21 cellular contexts compared by ENCODE assay signal in the genomic region with DNA sequence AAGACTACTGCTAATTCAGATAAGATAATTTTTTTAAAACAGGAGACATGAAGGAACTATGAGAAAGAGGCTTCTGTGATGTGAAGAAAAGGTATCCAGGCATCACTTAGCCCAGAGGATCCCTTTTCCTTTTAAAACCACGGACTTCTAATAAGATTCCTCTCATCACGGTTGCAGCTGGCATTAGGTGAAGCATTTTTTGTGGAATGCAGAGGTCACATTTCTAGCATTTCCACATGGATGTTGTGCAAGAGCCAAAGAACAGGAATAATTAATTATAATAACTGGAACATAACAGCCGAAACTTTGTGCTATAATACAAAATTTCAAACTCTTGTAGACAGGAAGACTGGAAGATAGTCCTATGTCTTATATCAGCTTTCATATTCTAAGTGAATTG. TPM values are rescaled to one million over a fixed set of nuclear protein-coding genes. Genes with fewer than 3 reads are reported as not detected.
DNase-seq lines count a peak whose midpoint lies in the region; ATAC-seq, FAIRE-seq and TF ChIP-seq lines count a peak whose summit lies in the region.
"Had no signal": no experiment of that assay in that cellular context is flagged by ENCODE, and none has a peak within 500 bp of the region (broad histone marks: within the 10 kb centered on the region; RNA-seq: fewer than 3 reads in every experiment).

No MANE protein-coding gene starts in this region.

- intact Hi-C loops in IMR-90 (cut with micrococcal nuclease) = no loop called here
- intact Hi-C loops in activated CD4-positive, alpha-beta memory T cell treated with anti-CD3 and anti-CD28 coated beads for 36 hours (cut with micrococcal nuclease) = no loop called here
- intact Hi-C loops in CD4-positive, alpha-beta T cell (cut with DNase I, micrococcal nuclease) = no loop called here

- dilution Hi-C loops in IMR-90 (cut with HindIII; ENCODE audit: low sequenced_read_pairs, unreplicated experiment) = no loop called here

- H2BK12ac ChIP-seq in trophoblast cell (ENCODE audit: low read length) = no peak overlapping the region

- H3K36me3 ChIP-seq in IMR-90 (ENCODE audit: control insufficient read depth, insufficient read depth, low read length) = no peaks in the 10 kb centered on the region
- H3K36me3 ChIP-seq in astrocyte (ENCODE audit: insufficient read depth, low read length) = no peaks in the 10 kb centered on the region
- H3K36me3 ChIP-seq in fibroblast of lung (ENCODE audit: control insufficient read depth, insufficient read depth, low read length) = no peaks in the 10 kb centered on the region
- H3K36me3 ChIP-seq in trophoblast cell (ENCODE audit: control insufficient read depth in 1 of 2, insufficient read depth in 2 of 2, low read length in 2 of 2) = no peaks in the 10 kb centered on the region

- H3K4me1 Mint-ChIP-seq in astrocyte (ENCODE audit: low read depth, unreplicated experiment) = peaks cover 4% of the 10 kb centered on the region
- no peaks in the 10 kb centered on the region for H3K4me1 Mint-ChIP-seq in activated CD4-positive, alpha-beta memory T cell treated with anti-CD3 and anti-CD28 coated beads for 36 hours (ENCODE audit: low read depth)
- H3K4me1 Mint-ChIP-seq in CD4-positive, alpha-beta T cell (ENCODE audit: low read depth) = no peaks in the 10 kb centered on the region
- peaks cover 1% of the 10 kb centered on the region for H3K4me1 Mint-ChIP-seq in activated CD8-positive, alpha-beta T cell treated with anti-CD3 and anti-CD28 coated beads, Interleukin-2, amount 10 ng/mL, durations not matched to agents 7 days and 5 days (ENCODE audit: low read depth)

- no peaks in the 10 kb centered on the region for H3K9me1 ChIP-seq in IMR-90 (ENCODE audit: insufficient read depth, low read length)

- no peaks in the 10 kb centered on the region for H3K9me3 Mint-ChIP-seq in astrocyte (ENCODE audit: unreplicated experiment)
- no peaks in the 10 kb centered on the region for H3K9me3 Mint-ChIP-seq in activated CD4-positive, alpha-beta memory T cell treated with anti-CD3 and anti-CD28 coated beads for 36 hours
- no peaks in the 10 kb centered on the region for H3K9me3 Mint-ChIP-seq in CD4-positive, alpha-beta T cell
- no peaks in the 10 kb centered on the region for H3K9me3 Mint-ChIP-seq in activated CD8-positive, alpha-beta T cell treated with anti-CD3 and anti-CD28 coated beads, Interleukin-2, amount 10 ng/mL, durations not matched to agents 7 days and 5 days (ENCODE audit: insufficient read depth)

- no peak overlapping the region for H3K27ac ChIP-seq in IMR-90 (ENCODE audit: insufficient read depth, low read length)
- H3K27ac ChIP-seq in astrocyte (ENCODE audit: low read depth, low read length) = no peak overlapping the region
- no peak overlapping the region for H3K27ac ChIP-seq in fibroblast of lung (ENCODE audit: insufficient read depth, low read length)
- no peak overlapping the region for H3K27ac ChIP-seq in trophoblast cell (ENCODE audit: low read depth, low read length)
- no peak overlapping the region for H3K27ac ChIP-seq in CD4-positive, alpha-beta T cell (ENCODE audit: low read depth, low read length)
- H3K27ac ChIP-seq: SK-N-MC had no signal

- TF ChIP-seq RAD21 in IMR-90 (IDR thresholded peaks at IDR 0.05; ENCODE audit: low read length) = no peak

- H3K27me3 Mint-ChIP-seq in astrocyte (ENCODE audit: low read depth, unreplicated experiment) = no peaks in the 10 kb centered on the region
- H3K27me3 Mint-ChIP-seq in activated CD4-positive, alpha-beta memory T cell treated with anti-CD3 and anti-CD28 coated beads for 36 hours = peaks cover 5% of the 10 kb centered on the region
- H3K27me3 Mint-ChIP-seq in CD4-positive, alpha-beta T cell = no peaks in the 10 kb centered on the region
- no peaks in the 10 kb centered on the region for H3K27me3 Mint-ChIP-seq in activated CD8-positive, alpha-beta T cell treated with anti-CD3 and anti-CD28 coated beads, Interleukin-2, amount 10 ng/mL, durations not matched to agents 7 days and 5 days (ENCODE audit: low read depth)

- no peaks in the 10 kb centered on the region for H3K4me1 ChIP-seq in IMR-90 (ENCODE audit: control insufficient read depth, insufficient read depth, low read length)
- no peaks in the 10 kb centered on the region for H3K4me1 ChIP-seq in astrocyte (ENCODE audit: insufficient read depth, low read length)
- no peaks in the 10 kb centered on the region for H3K4me1 ChIP-seq in fibroblast of lung (ENCODE audit: control insufficient read depth, extremely low read depth, insufficient read depth, low read length)
- no peaks in the 10 kb centered on the region for H3K4me1 ChIP-seq in trophoblast cell (ENCODE audit: control insufficient read depth in 1 of 2, insufficient read depth in 2 of 2, low read length in 2 of 2)

- H3K9me3 ChIP-seq in IMR-90 (ENCODE audit: control insufficient read depth, insufficient read depth, low read length) (no peaks in the 10 kb centered on the region), astrocyte (ENCODE audit: insufficient read depth, low read depth, low read length) (no peaks in the 10 kb centered on the region), fibroblast of lung (ENCODE audit: control insufficient read depth, insufficient read depth, low read depth, low read length) (no peaks in the 10 kb centered on the region), trophoblast cell (ENCODE audit: insufficient read depth, low read depth, low read length) (no peaks in the 10 kb centered on the region)
- H3K9me3 ChIP-seq in CD4-positive, alpha-beta T cell (ENCODE audit: control insufficient read depth, low read length) = no peaks in the 10 kb centered on the region

- no TSS peak for BruUV-seq in IMR-90 (replicated peaks; lab: Mats Ljungman, UMichigan)

- H3K9ac ChIP-seq in IMR-90 (ENCODE audit: low read depth, low read length) (no peak overlapping the region), astrocyte (ENCODE audit: low read length) (no peak overlapping the region), fibroblast of lung (ENCODE audit: insufficient read depth, low read length) (no peak overlapping the region), trophoblast cell (ENCODE audit: low read length) (no peak overlapping the region)

- WGBS in IMR-90 (ENCODE audit: extremely low coverage in 2 of 2, insufficient read length in 1 of 2), 2 experiments = no CpG with 5 or more reads among the region's 3 CpGs
- no CpG with 5 or more reads among the region's 3 CpGs for WGBS in trophoblast cell (ENCODE audit: extremely low coverage, insufficient coverage, insufficient read length)

- H2AK9ac ChIP-seq in IMR-90 (replicated peaks; ENCODE audit: low read depth, low read length, poor library complexity) = no peak overlapping the region

- in situ Hi-C loops in IMR-90 (cut with MboI; ENCODE audit: low sequenced_read_pairs) = no loop called here

- no peak overlapping the region for H3K4ac ChIP-seq in IMR-90 (ENCODE audit: low read depth, low read length)
- H3K4ac ChIP-seq in trophoblast cell (ENCODE audit: low read depth, low read length) = no peak overlapping the region

- TF ChIP-seq CTCF in IMR-90 (conservative IDR thresholded peaks at IDR 0.05; ENCODE audit: low read depth, low read length) = no peak
- no peak for TF ChIP-seq CTCF in astrocyte (IDR thresholded peaks at IDR 0.05; ENCODE audit: insufficient read depth, low read depth, low read length)
- TF ChIP-seq CTCF in fibroblast of lung (conservative IDR thresholded peaks at IDR 0.05 in 1 of 2, IDR thresholded peaks at IDR 0.05 in 1 of 2; ENCODE audit: low read depth in 1 of 2, low read length in 2 of 2) = no peak
- TF ChIP-seq CTCF in CD4-positive, alpha-beta T cell (IDR thresholded peaks at IDR 0.05) = no peak

- H4K8ac ChIP-seq in IMR-90 (ENCODE audit: low read depth in 2 of 2, low read length in 2 of 2) (no peak overlapping the region), trophoblast cell (ENCODE audit: low read depth, low read length) (no peak overlapping the region)

- H4K20me1 ChIP-seq in IMR-90 (ENCODE audit: insufficient read depth, low read length) = no peaks in the 10 kb centered on the region
- H4K20me1 ChIP-seq in astrocyte (ENCODE audit: insufficient read depth, low read length) = no peaks in the 10 kb centered on the region
- H4K20me1 ChIP-seq in fibroblast of lung (ENCODE audit: control insufficient read depth, extremely low read depth, insufficient read depth, low read length) = no peaks in the 10 kb centered on the region

- H4K91ac ChIP-seq in IMR-90 (ENCODE audit: insufficient read depth, low read depth, low read length) (no peak overlapping the region), trophoblast cell (ENCODE audit: low read depth, low read length) (no peak overlapping the region)

- ATAC-seq in IMR-90 (ENCODE audit: low read depth) = no peak
- no peak for ATAC-seq in CD4-positive, alpha-beta T cell (ENCODE audit: poor library complexity)
- ATAC-seq in activated CD8-positive, alpha-beta T cell treated with anti-CD3 and anti-CD28 coated beads, Interleukin-2, amount 10 ng/mL, durations not matched to agents 7 days and 5 days = no peak
- ATAC-seq: Panc1 had no signal

- H3K4me2 ChIP-seq in IMR-90 (ENCODE audit: low read depth, low read length) = no peak overlapping the region
- H3K4me2 ChIP-seq in astrocyte (ENCODE audit: low read length) = no peak overlapping the region
- no peak overlapping the region for H3K4me2 ChIP-seq in fibroblast of lung (ENCODE audit: extremely low read depth, insufficient read depth, low read length)
- no peak overlapping the region for H3K4me2 ChIP-seq in trophoblast cell (ENCODE audit: low read length)

- H2BK20ac ChIP-seq in IMR-90 (ENCODE audit: low read depth, low read length) = no peak overlapping the region

- no peaks in the 10 kb centered on the region for H3K79me1 ChIP-seq in IMR-90 (ENCODE audit: low read depth in 1 of 2, low read length in 2 of 2)
- no peaks in the 10 kb centered on the region for H3K79me1 ChIP-seq in trophoblast cell (ENCODE audit: low read length)

- no peak overlapping the region for H4K12ac ChIP-seq in trophoblast cell (ENCODE audit: low read depth, low read length)

- no peak overlapping the region for H2AFZ ChIP-seq in IMR-90 (replicated peaks; ENCODE audit: low read length, poor library complexity)
- H2AFZ ChIP-seq in astrocyte (ENCODE audit: low read depth, low read length) = no peak overlapping the region
- H2AFZ ChIP-seq in fibroblast of lung (ENCODE audit: low read length) = no peak overlapping the region
- no peak overlapping the region for H2AFZ ChIP-seq in trophoblast cell (ENCODE audit: insufficient read depth, low read length, poor library complexity)

- no peak overlapping the region for H3K27ac Mint-ChIP-seq in astrocyte (ENCODE audit: unreplicated experiment)
- H3K27ac Mint-ChIP-seq in activated CD4-positive, alpha-beta memory T cell treated with anti-CD3 and anti-CD28 coated beads for 36 hours = no peak overlapping the region
- no peak overlapping the region for H3K27ac Mint-ChIP-seq in CD4-positive, alpha-beta T cell
- no peak overlapping the region for H3K27ac Mint-ChIP-seq in activated CD8-positive, alpha-beta T cell treated with anti-CD3 and anti-CD28 coated beads, Interleukin-2, amount 10 ng/mL, durations not matched to agents 7 days and 5 days
- H3K27ac Mint-ChIP-seq: B cell; CD4-positive, CD25-positive, alpha-beta regulatory T cell had no signal

- H3K79me2 ChIP-seq in astrocyte (ENCODE audit: insufficient read depth, low read length) = no peaks in the 10 kb centered on the region
- H3K79me2 ChIP-seq in fibroblast of lung (ENCODE audit: control insufficient read depth, insufficient read depth, low read length) = no peaks in the 10 kb centered on the region
- H3K79me2 ChIP-seq in trophoblast cell (ENCODE audit: control insufficient read depth, insufficient read depth, low read length, poor library complexity) = no peaks in the 10 kb centered on the region

- H3K36me3 Mint-ChIP-seq in astrocyte (ENCODE audit: low read depth, unreplicated experiment) = no peaks in the 10 kb centered on the region
- no peaks in the 10 kb centered on the region for H3K36me3 Mint-ChIP-seq in activated CD4-positive, alpha-beta memory T cell treated with anti-CD3 and anti-CD28 coated beads for 36 hours
- H3K36me3 Mint-ChIP-seq in CD4-positive, alpha-beta T cell (ENCODE audit: low read depth) = no peaks in the 10 kb centered on the region
- no peaks in the 10 kb centered on the region for H3K36me3 Mint-ChIP-seq in activated CD8-positive, alpha-beta T cell treated with anti-CD3 and anti-CD28 coated beads, Interleukin-2, amount 10 ng/mL, durations not matched to agents 7 days and 5 days (ENCODE audit: low read depth)
- H3K36me3 Mint-ChIP-seq: CD4-positive, CD25-positive, alpha-beta regulatory T cell had no signal

- H3K14ac ChIP-seq in IMR-90 (replicated peaks; ENCODE audit: low read depth, low read length) (no peak overlapping the region), trophoblast cell (ENCODE audit: low read length) (no peak overlapping the region)

- H2BK120ac ChIP-seq in IMR-90 (ENCODE audit: low read depth, low read length) (no peak overlapping the region), trophoblast cell (ENCODE audit: insufficient read depth, low read length, poor library complexity) (no peak overlapping the region)

- H2BK5ac ChIP-seq in IMR-90 (ENCODE audit: low read depth, low read length, poor library complexity, severe bottlenecking) (no peak overlapping the region), trophoblast cell (ENCODE audit: low read depth, low read length, poor library complexity) (no peak overlapping the region)

- H2AK5ac ChIP-seq in IMR-90 (ENCODE audit: low read depth, low read length) = no peak overlapping the region
- H2AK5ac ChIP-seq in trophoblast cell (ENCODE audit: low read length) = no peak overlapping the region

- no peak for TF ChIP-seq POLR2A in IMR-90 (IDR thresholded peaks at IDR 0.05; ENCODE audit: low read depth, low read length)

- H3K18ac ChIP-seq in IMR-90 (ENCODE audit: low read depth, low read length) (no peak overlapping the region), trophoblast cell (ENCODE audit: low read length) (no peak overlapping the region)

- POLR2A ChIA-PET in IMR-90 (lab: Charles Lee; ENCODE audit: unreplicated experiment) = no interaction called here
- POLR2A ChIA-PET in activated CD4-positive, alpha-beta memory T cell treated with anti-CD3 and anti-CD28 coated beads for 36 hours (lab: Charles Lee) = no interaction called here
- POLR2A ChIA-PET in CD4-positive, alpha-beta T cell (lab: Charles Lee) = no interaction called here
- POLR2A ChIA-PET in activated CD8-positive, alpha-beta T cell treated with anti-CD3 and anti-CD28 coated beads, Interleukin-2, amount 10 ng/mL, durations not matched to agents 7 days and 5 days (lab: Charles Lee) = no interaction called here

- H3K4me3 ChIP-seq in IMR-90 (ENCODE audit: insufficient read depth, low read depth, low read length) (no peak overlapping the region), astrocyte (ENCODE audit: insufficient read depth, low read depth, low read length) (no peak overlapping the region), fibroblast of lung (replicated peaks in 1 of 4; ENCODE audit: control extremely low read depth in 1 of 4, insufficient read depth in 1 of 4, low read depth in 3 of 4, low read length in 4 of 4) (no peak overlapping the region), trophoblast cell (ENCODE audit: low read depth, low read length) (no peak overlapping the region)
- H3K4me3 ChIP-seq: SK-N-MC had no signal

- H4K5ac ChIP-seq in IMR-90 (ENCODE audit: low read depth, low read length) = no peak overlapping the region

- CTCF ChIA-PET in IMR-90 (lab: Yijun Ruan, JAX) = no interaction called here
- CTCF ChIA-PET in activated CD4-positive, alpha-beta memory T cell treated with anti-CD3 and anti-CD28 coated beads for 36 hours (lab: Charles Lee) = no interaction called here
- CTCF ChIA-PET in CD4-positive, alpha-beta T cell (lab: Charles Lee) = no interaction called here
- CTCF ChIA-PET in activated CD8-positive, alpha-beta T cell treated with anti-CD3 and anti-CD28 coated beads, Interleukin-2, amount 10 ng/mL, durations not matched to agents 7 days and 5 days (lab: Charles Lee) = no interaction called here

- H3K56ac ChIP-seq in IMR-90 (ENCODE audit: extremely low read depth, insufficient read depth, low read length) = no peak overlapping the region

- no peaks in the 10 kb centered on the region; the same call in 1 of the 2 replicates for H3K27me3 ChIP-seq in IMR-90 (ENCODE audit: control insufficient read depth, insufficient read depth, low read length)
- H3K27me3 ChIP-seq in astrocyte (ENCODE audit: insufficient read depth, low read length) = no peaks in the 10 kb centered on the region
- H3K27me3 ChIP-seq in fibroblast of lung (ENCODE audit: control insufficient read depth, insufficient read depth, low read length) = no peaks in the 10 kb centered on the region
- no peaks in the 10 kb centered on the region for H3K27me3 ChIP-seq in trophoblast cell (ENCODE audit: insufficient read depth, low read length)
- no peaks in the 10 kb centered on the region for H3K27me3 ChIP-seq in CD4-positive, alpha-beta T cell (ENCODE audit: control insufficient read depth, insufficient read depth, low read length)

- H3K4me3 Mint-ChIP-seq in astrocyte (ENCODE audit: unreplicated experiment) = no peak overlapping the region
- H3K4me3 Mint-ChIP-seq in activated CD4-positive, alpha-beta memory T cell treated with anti-CD3 and anti-CD28 coated beads for 36 hours = no peak overlapping the region
- no peak overlapping the region for H3K4me3 Mint-ChIP-seq in CD4-positive, alpha-beta T cell
- H3K4me3 Mint-ChIP-seq in activated CD8-positive, alpha-beta T cell treated with anti-CD3 and anti-CD28 coated beads, Interleukin-2, amount 10 ng/mL, durations not matched to agents 7 days and 5 days = no peak overlapping the region
- H3K4me3 Mint-ChIP-seq: B cell; CD4-positive, CD25-positive, alpha-beta regulatory T cell had no signal

- H3K23ac ChIP-seq in IMR-90 (ENCODE audit: low read depth, low read length) (no peak overlapping the region), trophoblast cell (ENCODE audit: low read length) (no peak overlapping the region)

- DNase-seq in IMR-90 = no peak
- peak; percentile 19 for DNase-seq in astrocyte (ENCODE audit: low read depth)
- peak; percentile 4 to 25 for DNase-seq in fibroblast of lung (ENCODE audit: low read depth in 2 of 2)
- peak; percentile 29 to 76 for DNase-seq in trophoblast cell
- no peak for DNase-seq in activated CD4-positive, alpha-beta memory T cell treated with anti-CD3 and anti-CD28 coated beads for 36 hours
- no peak for DNase-seq in CD4-positive, alpha-beta T cell
- DNase-seq in stimulated activated CD4-positive, alpha-beta T cell treated with anti-CD3 and anti-CD28 coated beads, Interleukin-1b, Interleukin-23, amount 100 ng/mL, for 48 hours = no peak
- no peak for DNase-seq in activated CD8-positive, alpha-beta T cell treated with anti-CD3 and anti-CD28 coated beads, Interleukin-2, amount 10 ng/mL, durations not matched to agents 7 days and 5 days
- DNase-seq: ACHN; Calu3; CD4-positive, CD25-positive, alpha-beta regulatory T cell; HCEC 1CT; KBM-7; NCI-H1092; NCI-H146; NCI-H2081; NCI-H510A; NCI-H82 had no signal

- FAIRE-seq in astrocyte (lab: Jason Lieb, UNC) = no peak

- H2BK15ac ChIP-seq in IMR-90 (ENCODE audit: low read depth, low read length) = no peak overlapping the region

RNA-seq across cellular contexts. Expression of gene CYP2J2, which starts 27.6 kb away (rescaled TPM):
- 0.18 TPM in 1 of 2 replicates, not detected in the other for total RNA-seq in IMR-90 (2012; rRNA removed)
- 0.09 TPM in 1 of 2 replicates, not detected in the other for polyA plus RNA-seq in IMR-90 (2012; rRNA removed)
- polyA plus RNA-seq in IMR-90 (2012; cell fraction: cytosol; rRNA removed) = 0.04 TPM in 1 of 2 replicates, not detected in the other
- 0.06 TPM in 1 of 2 replicates, not detected in the other for polyA plus RNA-seq in IMR-90 (2012; cell fraction: nucleus; rRNA removed; ENCODE audit: low replicate concordance)
- 1.8 TPM in 2 replicates for total RNA-seq in astrocyte
- total RNA-seq in fibroblast of lung = under 0.01 and 0.17 TPM in 2 replicates
- 0.03 and 0.07 TPM in 2 replicates for polyA plus RNA-seq in fibroblast of lung
- polyA plus RNA-seq in fibroblast of lung (2012) = 0.10 TPM in 1 of 2 replicates, not detected in the other
- polyA minus RNA-seq in fibroblast of lung (ENCODE audit: low replicate concordance) = not detected in 2 replicates
- 12.7 and 13.1 TPM in 2 replicates for polyA plus RNA-seq in trophoblast cell (2013)
- under 1 TPM; 0.57 to 0.68 TPM for total RNA-seq in activated CD4-positive, alpha-beta memory T cell treated with anti-CD3 and anti-CD28 coated beads for 36 hours
- total RNA-seq in CD4-positive, alpha-beta T cell = under 1 TPM; 0.28 to 0.33 TPM
- total RNA-seq in activated CD8-positive, alpha-beta T cell treated with anti-CD3 and anti-CD28 coated beads, Interleukin-2, amount 10 ng/mL, durations not matched to agents 7 days and 5 days = 1 to 10 TPM; 2.7 to 3.1 TPM
- total RNA-seq: CD4-positive, CD25-positive, alpha-beta regulatory T cell had no signal

Comparison
In these comparisons a context has a peak if more than half of its experiments do, and no peak if none do; other contexts are left out.
1. DNase-seq: peak in astrocyte (single experiment), fibroblast of lung (2 of 2) and trophoblast cell (2 of 2); none in IMR-90 (single experiment), activated CD4-positive, alpha-beta memory T cell treated with anti-CD3 and anti-CD28 coated beads for 36 hours (single experiment), CD4-positive, alpha-beta T cell (0 of 10), stimulated activated CD4-positive, alpha-beta T cell treated with anti-CD3 and anti-CD28 coated beads, Interleukin-1b, Interleukin-23, amount 100 ng/mL, for 48 hours (single experiment) and activated CD8-positive, alpha-beta T cell treated with anti-CD3 and anti-CD28 coated beads, Interleukin-2, amount 10 ng/mL, durations not matched to agents 7 days and 5 days (single experiment).